In genomic region chr1:21232044-21232443, GRCh38 we compare ENCODE assay signal across 1 cellular context.
TF ChIP-seq lines count a peak whose summit lies in the region.

No MANE protein-coding gene starts in this region.

TF ChIP-seq in WTC11, 78 proteins besides CTCF, POLR2A, EP300 and RAD21 (continued from another document):
- TF ChIP-seq ZBTB43 (CRISPR knock-in tag; IDR thresholded peaks at IDR 0.05) (no peak), ZNF232 (CRISPR knock-in tag; IDR thresholded peaks at IDR 0.05) (no peak), ETV6 (CRISPR knock-in tag; IDR thresholded peaks at IDR 0.05) (no peak), ATF1 (CRISPR knock-in tag; IDR thresholded peaks at IDR 0.05) (no peak)
